In the genomic region with DNA sequence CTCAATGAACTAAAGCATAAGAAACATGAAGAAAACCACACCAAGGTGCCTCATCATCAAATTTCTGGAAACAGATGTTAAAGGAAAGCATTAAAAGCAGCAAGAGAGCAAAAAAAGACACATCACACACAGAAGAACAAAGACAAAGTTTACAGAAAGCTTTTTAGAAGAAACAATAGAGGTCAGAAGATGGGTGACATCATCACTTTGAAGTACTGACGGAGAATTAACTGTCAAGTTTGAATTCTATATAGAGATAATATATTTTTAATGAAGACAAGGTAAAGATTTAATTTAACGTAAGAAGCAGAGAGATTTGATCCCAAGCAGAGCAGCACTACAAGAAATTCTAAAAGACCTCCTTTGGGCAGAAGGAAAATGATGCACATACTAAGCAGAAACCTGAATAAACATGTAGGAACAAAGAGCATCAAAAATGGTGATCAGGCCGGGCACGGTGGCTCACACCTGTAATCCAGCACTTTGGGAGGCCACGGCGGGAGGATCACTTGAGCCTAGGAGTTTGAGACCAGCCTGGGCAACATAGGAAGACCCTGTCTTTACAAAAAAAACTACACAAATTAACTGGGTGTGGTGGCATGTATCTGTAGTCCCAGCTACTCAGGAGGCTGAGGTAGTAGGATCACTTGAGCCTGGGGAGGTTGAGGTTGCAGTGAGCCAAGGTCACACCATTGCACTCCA, we compare ENCODE assay signal across 15 cellular contexts.
DNase-seq lines count a peak whose midpoint lies in the region; ATAC-seq and TF ChIP-seq lines count a peak whose summit lies in the region.
"Had no signal": no experiment of that assay in that cellular context is flagged by ENCODE, and none has a peak within 500 bp of the region (broad histone marks: within the 10 kb centered on the region; RNA-seq: fewer than 3 reads in every experiment).

No MANE protein-coding gene starts in this region.

- H3K4me1 Mint-ChIP-seq in activated T-cell treated with anti-CD3 and anti-CD28 coated beads, Interleukin-2, amount 50 U/mL, for 4 hours (ENCODE audit: low read depth): no peaks in the 10 kb centered on the region
- no peaks in the 10 kb centered on the region for H3K4me1 Mint-ChIP-seq in H9
- H3K4me1 Mint-ChIP-seq in CD4-positive, alpha-beta memory T cell: peaks cover 0 to 1% (median 0%) of the 10 kb centered on the region in 4 donors
- H3K4me1 Mint-ChIP-seq: B cell, GM23338 had no signal

- H3K9ac ChIP-seq in H9 (ENCODE audit: extremely low read depth, insufficient read length, low read length): no peak overlapping the region

- H3K4me3 ChIP-seq in heart left ventricle (no peak overlapping the region), sigmoid colon (no peak overlapping the region)
- H3K4me3 ChIP-seq in CD4-positive, alpha-beta memory T cell (ENCODE audit: low read length in 2 of 2): no peak overlapping the region
- H3K4me3 ChIP-seq: GM23338 had no signal

- H3K27ac ChIP-seq in heart left ventricle (no peak overlapping the region), sigmoid colon (no peak overlapping the region), H9 (ENCODE audit: insufficient read length, low read depth, low read length) (no peak overlapping the region)
- H3K27ac ChIP-seq in CD4-positive, alpha-beta memory T cell (ENCODE audit: low read depth, low read length): no peak overlapping the region

- DNase-seq in cardiac septum (ENCODE audit: low spot score) (peak; percentile 14), heart left ventricle (no peak), left lobe of liver (ENCODE audit: low spot score) (peak; percentile 10), sigmoid colon (peak; percentile 28), H9 (no peak)
- DNase-seq in activated T-cell treated with anti-CD3 and anti-CD28 coated beads, Interleukin-2, amount 50 U/mL, for 4 hours: no peak
- DNase-seq in CD4-positive, alpha-beta memory T cell: no peak
- DNase-seq: C1 segment of cervical spinal cord; CD4-positive, alpha-beta T cell; DMS153; DMS79 treated with DMSO at 0.1 percent for 48 hours; EL; H7 had no signal

- no peak overlapping the region for H2AK5ac ChIP-seq in H9 (ENCODE audit: insufficient read length, low read length)

- 84 to 89% (median 87%) methylated on average over 6 of the region's 6 CpGs for WGBS in heart left ventricle, 4 donors
- 82 to 84% methylated on average over 6 of the region's 6 CpGs for WGBS in sigmoid colon, 2 donors
- WGBS in H9 (ENCODE audit: extremely low coverage, insufficient read length, low lambda C conversion rate): no CpG with 5 or more reads among the region's 6 CpGs

- H3K14ac ChIP-seq in H9 (ENCODE audit: insufficient read depth, low read length): no peak overlapping the region

- no peak overlapping the region for H3K56ac ChIP-seq in H9 (ENCODE audit: insufficient read length, low read depth, low read length)

- no peak overlapping the region for H4K91ac ChIP-seq in H9 (ENCODE audit: insufficient read length, low read depth, low read length)

- intact Hi-C loops in cardiac septum (cut with DNase I): no loop called here
- intact Hi-C loops in heart left ventricle (cut with DNase I): no loop called here
- intact Hi-C loops in sigmoid colon (cut with DNase I): no loop called here
- intact Hi-C loops in CD4-positive, alpha-beta memory T cell (cut with micrococcal nuclease): no loop called here

- H3K23me2 ChIP-seq in H9 (ENCODE audit: insufficient read length, low read depth, low read length, poor library complexity, severe bottlenecking): no peaks in the 10 kb centered on the region

- POLR2A ChIA-PET in CD4-positive, alpha-beta memory T cell (lab: Charles Lee; ENCODE audit: partially characterized antibody): no interaction called here

- no peaks in the 10 kb centered on the region for H3K79me1 ChIP-seq in H9 (ENCODE audit: insufficient read depth, low read depth, low read length, poor library complexity, severe bottlenecking)

- no peak overlapping the region for H2BK20ac ChIP-seq in H9 (ENCODE audit: low read depth, low read length, poor library complexity, severe bottlenecking)

- H3K79me2 ChIP-seq in H9 (ENCODE audit: insufficient read depth, low read length): no peaks in the 10 kb centered on the region

- no peak overlapping the region for H3T11ph ChIP-seq in H9 (ENCODE audit: low read length)

- no peak overlapping the region for H2BK120ac ChIP-seq in H9 (ENCODE audit: low read depth, low read length, poor library complexity, severe bottlenecking)

- H3K27me3 ChIP-seq in heart left ventricle: peaks cover 0 to 5% (median 0%) of the 10 kb centered on the region in 9 donors
- H3K27me3 ChIP-seq in sigmoid colon: no peaks in the 10 kb centered on the region
- no peaks in the 10 kb centered on the region for H3K27me3 ChIP-seq in H9 (ENCODE audit: insufficient read depth, low read length)
- H3K27me3 ChIP-seq in CD4-positive, alpha-beta memory T cell (ENCODE audit: insufficient read depth, low read length): no peaks in the 10 kb centered on the region

- H4K8ac ChIP-seq in H9 (replicated peaks; ENCODE audit: insufficient read length, low read depth, low read length): no peak overlapping the region

- no peak overlapping the region for H3K4me3 Mint-ChIP-seq in activated T-cell treated with anti-CD3 and anti-CD28 coated beads, Interleukin-2, amount 50 U/mL, for 4 hours
- H3K4me3 Mint-ChIP-seq in H9: no peak overlapping the region; a peak in 1 of 5 replicates
- H3K4me3 Mint-ChIP-seq in CD4-positive, alpha-beta memory T cell: no peak overlapping the region
- H3K4me3 Mint-ChIP-seq: B cell; CD4-positive, alpha-beta T cell; GM23338 had no signal

- peaks cover 11% of the 10 kb centered on the region for H3K27me3 Mint-ChIP-seq in activated T-cell treated with anti-CD3 and anti-CD28 coated beads, Interleukin-2, amount 50 U/mL, for 4 hours (ENCODE audit: low read depth)
- H3K27me3 Mint-ChIP-seq in H9 (ENCODE audit: low read depth): peaks cover 9% of the 10 kb centered on the region
- peaks cover 9 to 13% of the 10 kb centered on the region in 2 donors for H3K27me3 Mint-ChIP-seq in CD4-positive, alpha-beta memory T cell

- no peak overlapping the region for H2BK15ac ChIP-seq in H9 (ENCODE audit: low read depth, low read length)

- no peak for TF ChIP-seq CTCF in heart left ventricle (IDR thresholded peaks at IDR 0.05)
- TF ChIP-seq CTCF in sigmoid colon (IDR thresholded peaks at IDR 0.05): no peak
- no peak for TF ChIP-seq CTCF in H9 (conservative IDR thresholded peaks at IDR 0.05)

- H2AFZ ChIP-seq in H9 (ENCODE audit: low read length): no peak overlapping the region
- H2AFZ ChIP-seq: GM23338 had no signal

- peaks cover 2% of the 10 kb centered on the region for H3K36me3 Mint-ChIP-seq in activated T-cell treated with anti-CD3 and anti-CD28 coated beads, Interleukin-2, amount 50 U/mL, for 4 hours (ENCODE audit: insufficient read depth)
- H3K36me3 Mint-ChIP-seq in H9 (ENCODE audit: insufficient read depth in 1 of 3, low read depth in 3 of 3): no peaks in the 10 kb centered on the region; a peak in 1 of 7 replicates
- no peaks in the 10 kb centered on the region for H3K36me3 Mint-ChIP-seq in CD4-positive, alpha-beta memory T cell

- TF ChIP-seq POLR2A in heart left ventricle (IDR thresholded peaks at IDR 0.05) (no peak), sigmoid colon (IDR thresholded peaks at IDR 0.05) (no peak)

- H3K36me3 ChIP-seq in heart left ventricle: no peaks in the 10 kb centered on the region
- no peaks in the 10 kb centered on the region for H3K36me3 ChIP-seq in sigmoid colon
- H3K36me3 ChIP-seq in CD4-positive, alpha-beta memory T cell (ENCODE audit: insufficient read depth, low read length): no peaks in the 10 kb centered on the region

- ATAC-seq in heart left ventricle (no peak), left lobe of liver (no peak)
- no peak for ATAC-seq in activated T-cell treated with anti-CD3 and anti-CD28 coated beads, Interleukin-2, amount 50 U/mL, for 4 hours
- ATAC-seq: GM23338 had no signal

- H3K9me3 ChIP-seq in heart left ventricle (peaks cover 0 to 36% (median 2%) of the 10 kb centered on the region in 12 donors), sigmoid colon (no peaks in the 10 kb centered on the region), H9 (ENCODE audit: control insufficient read depth, low read depth, low read length) (no peaks in the 10 kb centered on the region)
- no peaks in the 10 kb centered on the region for H3K9me3 ChIP-seq in CD4-positive, alpha-beta memory T cell (ENCODE audit: control insufficient read depth in 1 of 2, low read length in 2 of 2)

- H4K5ac ChIP-seq in H9 (ENCODE audit: insufficient read length, low read depth, low read length): no peak overlapping the region

- no peak overlapping the region for H3K23ac ChIP-seq in H9 (ENCODE audit: insufficient read length, low read depth, low read length)

- CTCF ChIA-PET in CD4-positive, alpha-beta memory T cell (lab: Charles Lee; ENCODE audit: partially characterized antibody): interaction anchor here (1.1 kb wide), 1 partner anchor 568 kb away, joined by 4 read pairs; no protein-coding TSS in a partner anchor

- no peaks in the 10 kb centered on the region for H3K4me1 ChIP-seq in heart left ventricle
- H3K4me1 ChIP-seq in sigmoid colon: no peaks in the 10 kb centered on the region
- H3K4me1 ChIP-seq in H9 (ENCODE audit: insufficient read depth, low read length): no peaks in the 10 kb centered on the region
- H3K4me1 ChIP-seq in CD4-positive, alpha-beta memory T cell (ENCODE audit: insufficient read depth, low read length): no peaks in the 10 kb centered on the region

- no peak overlapping the region for H3K4me2 ChIP-seq in H9 (ENCODE audit: insufficient read depth, insufficient read length, low read length)
- H3K4me2 ChIP-seq: GM23338 had no signal

- peaks cover 13% of the 10 kb centered on the region for H3K9me3 Mint-ChIP-seq in activated T-cell treated with anti-CD3 and anti-CD28 coated beads, Interleukin-2, amount 50 U/mL, for 4 hours
- H3K9me3 Mint-ChIP-seq in H9: peaks cover 8 to 12% of the 10 kb centered on the region in 2 experiments; a peak in 4 of 5 replicates
- peaks cover 4 to 20% (median 14%) of the 10 kb centered on the region in 8 donors for H3K9me3 Mint-ChIP-seq in CD4-positive, alpha-beta memory T cell

- no peaks in the 10 kb centered on the region for H4K20me1 ChIP-seq in H9 (ENCODE audit: control insufficient read depth, insufficient read depth, insufficient read length)

- TF ChIP-seq EP300 in sigmoid colon (IDR thresholded peaks at IDR 0.05): no peak

- H2BK12ac ChIP-seq in H9 (ENCODE audit: insufficient read length, low read depth, low read length): no peak overlapping the region

- no peak overlapping the region for H3K27ac Mint-ChIP-seq in H9
- no peak overlapping the region for H3K27ac Mint-ChIP-seq in CD4-positive, alpha-beta memory T cell
- H3K27ac Mint-ChIP-seq: B cell; CD4-positive, alpha-beta T cell; GM23338 had no signal

- no peak overlapping the region for H3K18ac ChIP-seq in H9 (ENCODE audit: insufficient read length, low read depth, low read length)

- no peak overlapping the region for H2BK5ac ChIP-seq in H9 (ENCODE audit: insufficient read length, low read length)

- H3K4ac ChIP-seq in H9 (ENCODE audit: low read depth, low read length): no peak overlapping the region

Comparison
In these comparisons a context has a peak if more than half of its experiments do, and no peak if none do; other contexts are left out.
1. DNase-seq: peak in cardiac septum (single experiment), left lobe of liver (single experiment) and sigmoid colon (single experiment); none in heart left ventricle (0 of 5), activated T-cell treated with anti-CD3 and anti-CD28 coated beads, Interleukin-2, amount 50 U/mL, for 4 hours (single experiment), H9 (single experiment) and CD4-positive, alpha-beta memory T cell (0 of 5).